ENCODE assay signal across 9 cellular contexts in the genomic region with DNA sequence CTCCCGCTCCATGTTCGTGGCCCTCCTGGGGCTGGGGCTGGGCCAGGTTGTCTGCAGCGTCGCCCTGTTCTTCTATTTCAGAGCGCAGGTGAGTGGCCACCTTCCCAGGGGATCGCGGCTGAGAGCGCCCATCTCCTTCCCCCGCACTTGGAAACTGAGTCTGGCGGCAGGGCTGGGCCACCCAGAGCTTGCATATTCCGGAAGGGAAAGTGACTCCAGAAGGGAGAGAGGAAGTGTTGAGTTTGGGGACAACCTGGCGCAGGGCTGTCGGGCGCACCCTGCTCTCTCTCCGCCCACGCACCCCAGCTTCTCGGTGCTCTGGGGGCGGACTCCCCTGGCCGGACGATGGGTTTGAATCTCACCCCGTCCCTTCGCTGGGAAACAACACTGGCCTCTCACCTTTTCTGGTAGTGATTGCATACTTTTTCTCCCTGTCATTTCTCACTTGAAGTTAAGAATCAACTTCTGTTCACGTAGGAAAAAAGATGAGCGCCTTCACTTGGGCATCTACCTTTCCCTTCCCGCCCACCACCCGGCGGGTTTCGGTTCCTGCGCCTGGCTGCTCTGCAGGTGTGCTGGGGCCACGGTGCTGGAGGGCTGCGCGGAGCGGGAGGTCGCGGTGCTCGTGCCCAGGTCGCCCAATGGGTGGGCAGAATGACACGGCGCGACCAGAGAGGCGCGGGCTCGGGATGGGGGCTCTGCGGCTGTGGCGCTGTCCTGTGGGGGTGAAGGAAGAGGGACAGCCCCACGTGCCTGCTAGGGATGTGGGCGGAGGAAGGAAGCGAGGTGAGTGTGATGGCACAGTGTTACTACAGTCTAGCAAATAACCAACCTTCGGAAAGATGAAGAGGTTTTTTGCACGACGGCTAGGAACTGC. TPM values are rescaled to one million over a fixed set of nuclear protein-coding genes. Genes with fewer than 3 reads are reported as not detected.
A peak's percentile ranks its signal among the peaks of the same experiment; 100 is the strongest.
DNase-seq lines count a peak whose midpoint lies in the region; ATAC-seq, FAIRE-seq and TF ChIP-seq lines count a peak whose summit lies in the region.
"Had no signal": no experiment of that assay in that cellular context is flagged by ENCODE, and none has a peak within 500 bp of the region (broad histone marks: within the 10 kb centered on the region; RNA-seq: fewer than 3 reads in every experiment).

No MANE protein-coding gene starts in this region.

- no peak for TF ChIP-seq CTCF in OCI-LY7 (conservative IDR thresholded peaks at IDR 0.05; ENCODE audit: low read length)
- TF ChIP-seq CTCF in astrocyte (IDR thresholded peaks at IDR 0.05; ENCODE audit: insufficient read depth, low read depth, low read length) = no peak

- DNase-seq in OCI-LY7 (ENCODE audit: low spot score) (no peak), astrocyte (ENCODE audit: low read depth) (no peak), HAP-1 (ENCODE audit: low spot score in 2 of 2) (no peak), NCI-H1930 (lab: John Stamatoyannopoulos, UW) (no peak)

- no peak overlapping the region for H2AFZ ChIP-seq in OCI-LY7 (ENCODE audit: low read length)
- peak overlapping the region; percentile 73 for H2AFZ ChIP-seq in astrocyte (ENCODE audit: low read depth, low read length)

- CTCF ChIA-PET in OCI-LY7 (lab: Charles Lee; ENCODE audit: unreplicated experiment) = no interaction called here

- H3K4me3 ChIP-seq in GM08714 (ENCODE audit: low read length) = peak overlapping the region; percentile 52; the same call in 1 of the 2 replicates
- H3K4me3 ChIP-seq in OCI-LY7 (ENCODE audit: low read depth, low read length, poor library complexity, severe bottlenecking) = no peak overlapping the region
- H3K4me3 ChIP-seq in astrocyte (ENCODE audit: insufficient read depth, low read depth, low read length) = peak overlapping the region; percentile 37
- peak overlapping the region; percentile 35 for H3K4me3 ChIP-seq in mononuclear cell (ENCODE audit: low read length)
- no peak overlapping the region for H3K4me3 ChIP-seq in HAP-1

- no peak overlapping the region for H3K27ac ChIP-seq in OCI-LY7 (ENCODE audit: low read depth, low read length, poor library complexity, severe bottlenecking)
- no peak overlapping the region for H3K27ac ChIP-seq in astrocyte (ENCODE audit: low read depth, low read length)
- H3K27ac ChIP-seq: HL-60 had no signal

- H3K4me2 ChIP-seq in OCI-LY7 (ENCODE audit: low read length) (peak overlapping the region; percentile 5; the same call in 1 of the 2 replicates), astrocyte (ENCODE audit: low read length) (peak overlapping the region; percentile 79)

- no peaks in the 10 kb centered on the region for H3K9me3 ChIP-seq in OCI-LY7 (ENCODE audit: low read length)
- no peaks in the 10 kb centered on the region for H3K9me3 ChIP-seq in astrocyte (ENCODE audit: insufficient read depth, low read depth, low read length)
- no peaks in the 10 kb centered on the region for H3K9me3 ChIP-seq in mononuclear cell (ENCODE audit: low read depth, low read length)
- H3K9me3 ChIP-seq in HAP-1 = no peaks in the 10 kb centered on the region

- H3K4me1 ChIP-seq in OCI-LY7 (ENCODE audit: insufficient read depth, low read length, poor library complexity, severe bottlenecking) (no peaks in the 10 kb centered on the region), astrocyte (ENCODE audit: insufficient read depth, low read length) (peaks cover 8% of the 10 kb centered on the region), mononuclear cell (ENCODE audit: insufficient read depth, low read length) (peaks cover 17% of the 10 kb centered on the region), HAP-1 (no peaks in the 10 kb centered on the region)

- H3K27me3 ChIP-seq in astrocyte (ENCODE audit: insufficient read depth, low read length) (peaks cover 35% of the 10 kb centered on the region), mononuclear cell (ENCODE audit: insufficient read depth, low read length) (peaks cover 40% of the 10 kb centered on the region), HAP-1 (ENCODE audit: low read depth) (peaks cover 2% of the 10 kb centered on the region; the same call in 1 of the 2 replicates)

- POLR2A ChIA-PET in OCI-LY7 (lab: Charles Lee) = no interaction called here

- no peaks in the 10 kb centered on the region for H3K36me3 Mint-ChIP-seq in astrocyte (ENCODE audit: low read depth, unreplicated experiment)
- H3K36me3 Mint-ChIP-seq in stimulated activated naive CD8-positive, alpha-beta T cell treated with anti-CD3 and anti-CD28 coated beads, Interleukin-15, Interleukin-2, amounts not matched to agents 100 ng/mL and 50 ng/mL, for 24 hours (ENCODE audit: low read depth) = peaks cover 17% of the 10 kb centered on the region

- H3K4me1 Mint-ChIP-seq in astrocyte (ENCODE audit: low read depth, unreplicated experiment) = no peaks in the 10 kb centered on the region
- H3K4me1 Mint-ChIP-seq in stimulated activated naive CD8-positive, alpha-beta T cell treated with anti-CD3 and anti-CD28 coated beads, Interleukin-15, Interleukin-2, amounts not matched to agents 100 ng/mL and 50 ng/mL, for 24 hours (ENCODE audit: low read depth) = peaks cover 29% of the 10 kb centered on the region

- in situ Hi-C loops in HAP-1 (cut with MboI; ENCODE audit: low sequenced_read_pairs) = no loop called here

- BruUV-seq in OCI-LY7 (replicated peaks; lab: Mats Ljungman, UMichigan) = no TSS peak

- H4K20me1 ChIP-seq in OCI-LY7 (ENCODE audit: insufficient read depth, low read length) = no peaks in the 10 kb centered on the region
- H4K20me1 ChIP-seq in astrocyte (ENCODE audit: insufficient read depth, low read length) = no peaks in the 10 kb centered on the region

- no peak overlapping the region for H3K27ac Mint-ChIP-seq in astrocyte (ENCODE audit: unreplicated experiment)
- peak overlapping the region; percentile 91 for H3K27ac Mint-ChIP-seq in stimulated activated naive CD8-positive, alpha-beta T cell treated with anti-CD3 and anti-CD28 coated beads, Interleukin-15, Interleukin-2, amounts not matched to agents 100 ng/mL and 50 ng/mL, for 24 hours

- peak; percentile 67 for ATAC-seq in GM21526 (IDR thresholded peaks at IDR 0.05; ENCODE audit: low FRiP score, unreplicated experiment)

- H3K4me3 Mint-ChIP-seq in astrocyte (ENCODE audit: unreplicated experiment) = peak overlapping the region; percentile 23
- H3K4me3 Mint-ChIP-seq in stimulated activated naive CD8-positive, alpha-beta T cell treated with anti-CD3 and anti-CD28 coated beads, Interleukin-15, Interleukin-2, amounts not matched to agents 100 ng/mL and 50 ng/mL, for 24 hours = peak overlapping the region; percentile 81

- H3K36me3 ChIP-seq in OCI-LY7 (ENCODE audit: insufficient read depth, low read length) (no peaks in the 10 kb centered on the region), astrocyte (ENCODE audit: insufficient read depth, low read length) (no peaks in the 10 kb centered on the region), HAP-1 (replicated peaks) (no peaks in the 10 kb centered on the region)

- peaks cover 36% of the 10 kb centered on the region for H3K27me3 Mint-ChIP-seq in astrocyte (ENCODE audit: low read depth, unreplicated experiment)
- peaks cover 68% of the 10 kb centered on the region for H3K27me3 Mint-ChIP-seq in stimulated activated naive CD8-positive, alpha-beta T cell treated with anti-CD3 and anti-CD28 coated beads, Interleukin-15, Interleukin-2, amounts not matched to agents 100 ng/mL and 50 ng/mL, for 24 hours

- H3K79me2 ChIP-seq in OCI-LY7 (ENCODE audit: insufficient read depth, low read depth, low read length) (no peaks in the 10 kb centered on the region), astrocyte (ENCODE audit: insufficient read depth, low read length) (no peaks in the 10 kb centered on the region)

- no peaks in the 10 kb centered on the region for H3K9me2 ChIP-seq in OCI-LY7 (ENCODE audit: insufficient read depth, low read length)

- H3K9me3 Mint-ChIP-seq in astrocyte (ENCODE audit: unreplicated experiment) = peaks cover 11% of the 10 kb centered on the region
- peaks cover 8% of the 10 kb centered on the region for H3K9me3 Mint-ChIP-seq in stimulated activated naive CD8-positive, alpha-beta T cell treated with anti-CD3 and anti-CD28 coated beads, Interleukin-15, Interleukin-2, amounts not matched to agents 100 ng/mL and 50 ng/mL, for 24 hours

- H3K9ac ChIP-seq in astrocyte (ENCODE audit: low read length) = no peak overlapping the region

- intact Hi-C loops in OCI-LY7 (cut with micrococcal nuclease; ENCODE audit: unreplicated experiment) = no loop called here

- no peak for FAIRE-seq in astrocyte (lab: Jason Lieb, UNC)

RNA-seq across cellular contexts. Expression of gene TNFSF11, which starts 0.7 kb away (rescaled TPM):
- not detected in 2 replicates for total RNA-seq in OCI-LY7 (2014; rRNA removed; shearing (Covaris generic))
- total RNA-seq in OCI-LY7 (2022) (not detected in 2 replicates), astrocyte (not detected in 2 replicates), mononuclear cell (0.42 TPM)

Comparison
In these comparisons a context has a peak if more than half of its experiments do, and no peak if none do; other contexts are left out.
1. H3K4me3 ChIP-seq: peak in GM08714 (single experiment), astrocyte (single experiment) and mononuclear cell (single experiment); none in OCI-LY7 (single experiment) and HAP-1 (single experiment).